Comparison of ENCODE assay signal across 8 cellular contexts in the genomic region with DNA sequence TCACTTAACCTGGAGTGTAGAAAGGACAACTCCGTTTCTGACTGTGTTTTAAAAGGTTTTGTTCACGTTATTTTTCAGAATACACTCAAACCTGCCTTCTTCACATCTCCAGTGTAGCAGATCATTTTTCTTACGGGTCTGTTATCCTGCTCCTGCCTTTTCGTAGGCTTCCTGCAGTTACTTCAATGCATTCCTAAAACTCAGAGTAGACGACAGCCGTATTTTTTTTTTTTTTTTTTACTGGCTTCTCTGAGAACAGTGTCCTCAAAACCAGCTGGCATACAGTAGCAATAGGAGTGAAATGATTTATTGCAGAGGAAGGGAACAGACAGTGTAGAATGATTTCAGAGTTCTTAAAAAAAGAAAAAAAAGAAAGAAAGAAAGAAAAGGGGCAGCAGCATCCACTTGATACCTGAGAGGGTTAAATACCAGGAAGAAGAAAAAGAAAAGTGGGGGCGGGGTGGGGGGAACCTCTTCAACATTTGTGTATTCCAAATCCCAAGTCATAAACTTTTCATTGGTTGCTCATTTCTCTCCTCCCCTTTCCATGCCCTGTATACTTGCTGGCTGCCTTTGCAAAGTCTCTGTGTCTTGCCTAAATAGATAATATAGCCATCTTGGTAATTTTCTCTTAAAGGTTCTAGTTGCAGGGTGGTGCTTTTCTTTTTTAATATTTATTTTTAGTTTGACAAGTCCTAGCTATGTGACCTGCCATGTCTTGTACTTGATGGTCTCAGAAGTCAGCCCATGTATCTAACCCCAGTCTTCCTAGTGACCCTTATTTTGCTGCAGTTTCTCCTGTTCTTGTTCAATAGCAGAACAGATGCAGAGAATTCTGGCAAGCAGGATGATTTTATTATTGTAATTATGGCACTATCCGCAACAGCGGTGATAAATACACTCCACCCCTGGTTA. TPM values are rescaled to one million over a fixed set of nuclear protein-coding genes. Genes with fewer than 3 reads are reported as not detected.
DNase-seq lines count a peak whose midpoint lies in the region; ATAC-seq, FAIRE-seq and TF ChIP-seq lines count a peak whose summit lies in the region.

No MANE protein-coding gene starts in this region.

- TF ChIP-seq CTCF in BJ (IDR thresholded peaks at IDR 0.05; ENCODE audit: insufficient read depth, low read depth, low read length): no peak
- no peak for TF ChIP-seq CTCF in H1 (IDR thresholded peaks at IDR 0.05; ENCODE audit: control extremely low read depth in 1 of 3, insufficient read depth in 1 of 3, low read depth in 1 of 3, low read length in 3 of 3)

- peak overlapping the region in 1 of 4 experiments; percentile 47; a peak in 1 of 7 replicates for H3K9ac ChIP-seq in H1 (replicated peaks in 1 of 4; ENCODE audit: extremely low read depth in 1 of 4, low read depth in 3 of 4, low read length in 3 of 4)

- H3K79me1 ChIP-seq in H1 (ENCODE audit: low read depth, low read length): no peaks in the 10 kb centered on the region

- ATAC-seq in GM19324 (IDR thresholded peaks at IDR 0.05; ENCODE audit: low FRiP score, unreplicated experiment): no peak

- H3K36me3 ChIP-seq in BJ (ENCODE audit: control insufficient read depth, insufficient read depth, low read length) (no peaks in the 10 kb centered on the region), H1 (ENCODE audit: control insufficient read depth in 2 of 4, insufficient read depth in 4 of 4, low read length in 3 of 4) (no peaks in the 10 kb centered on the region)

- TF ChIP-seq RAD21 in H1 (IDR thresholded peaks at IDR 0.05 in 1 of 2, conservative IDR thresholded peaks at IDR 0.05 in 1 of 2; ENCODE audit: low read depth in 2 of 2, low read length in 2 of 2): 0 out of 4 replicates have a peak, but pooled peaks of 1 of the 2 experiments have one; percentile 0

- DNase-seq in BJ (ENCODE audit: low read depth) (no peak), NCI-H1105 treated with DMSO at 0.1 percent for 48 hours (lab: John Stamatoyannopoulos, UW) (peak; percentile 57), H1 (ENCODE audit: low read depth in 1 of 2, low spot score in 2 of 2) (peak in 1 of 2 experiments; percentile 24), myocyte (ENCODE audit: low read depth) (peak; percentile 76), DMS114 treated with DMSO at 0.1 percent for 48 hours (lab: John Stamatoyannopoulos, UW; ENCODE audit: unreplicated experiment) (no peak)
- DNase-seq in activated naive CD4-positive, alpha-beta T cell (lab: John Stamatoyannopoulos, UW): no peak
- DNase-seq in stimulated activated CD4-positive, alpha-beta T cell treated with anti-CD3 and anti-CD28 coated beads, Interleukin-12 subunit alpha, Interleukin-12 subunit beta, amount 100 ng/mL, for 4 hours: no peak

- no peak overlapping the region for H4K91ac ChIP-seq in H1 (replicated peaks; ENCODE audit: insufficient read length, low read length)

- H3K56ac ChIP-seq in H1 (replicated peaks; ENCODE audit: insufficient read length, low read depth, low read length): no peak overlapping the region

- no peak for TF ChIP-seq POLR2A in H1 (IDR thresholded peaks at IDR 0.05; ENCODE audit: control extremely low read depth in 1 of 2, low read depth in 2 of 2, low read length in 2 of 2)

- POLR2A ChIA-PET in BJ (lab: Charles Lee): interaction anchor here (0.6 kb wide), 1 partner anchor 345 kb away, joined by 4 read pairs; no protein-coding TSS in a partner anchor
- POLR2A ChIA-PET in H1 (lab: Charles Lee; ENCODE audit: partially characterized antibody): no interaction called here

- H3K23ac ChIP-seq in H1 (ENCODE audit: insufficient read length): no peak overlapping the region

- H3K18ac ChIP-seq in H1 (ENCODE audit: extremely low read depth, low read length): peak overlapping the region; percentile 76; the same call in 1 of the 2 replicates

- CTCF ChIA-PET in BJ (lab: Yijun Ruan, JAX) (interaction anchor here (1.0 to 4.0 kb wide), 3 partner anchors 9 to 18 kb away, joined by 3 to 14 read pairs (median 3); no protein-coding TSS in a partner anchor), H1 (lab: Charles Lee; ENCODE audit: partially characterized antibody) (interaction anchor here (0.6 to 1.8 kb wide), 6 partner anchors 9 to 44 kb away, joined by 3 to 6 read pairs (median 4); no protein-coding TSS in a partner anchor)

- H2BK20ac ChIP-seq in H1 (ENCODE audit: low read length): no peak overlapping the region; the same call in 1 of the 2 replicates

- H3K4me2 ChIP-seq in H1 (ENCODE audit: insufficient read depth in 1 of 2, low read depth in 2 of 2, low read length in 2 of 2): peak overlapping the region; percentile 83 to 95

- H3K79me2 ChIP-seq in H1 (ENCODE audit: control insufficient read depth in 1 of 2, insufficient read depth in 2 of 2, low read length in 2 of 2): no peaks in the 10 kb centered on the region

- H3K9me3 ChIP-seq in H1 (ENCODE audit: insufficient read depth in 2 of 2, low read depth in 1 of 2, low read length in 1 of 2): no peaks in the 10 kb centered on the region

- H2BK15ac ChIP-seq in H1 (ENCODE audit: low read length): no peak overlapping the region

- H2BK120ac ChIP-seq in H1 (replicated peaks; ENCODE audit: low read depth, low read length): no peak overlapping the region

- no peak overlapping the region for H3K27ac ChIP-seq in H1 (ENCODE audit: low read depth, low read length)

- no peak overlapping the region for H3K14ac ChIP-seq in H1 (ENCODE audit: insufficient read length)

- no peak overlapping the region for H3K4ac ChIP-seq in H1 (replicated peaks; ENCODE audit: insufficient read length, low read depth, low read length)

- H4K5ac ChIP-seq in H1 (ENCODE audit: insufficient read length, low read depth, low read length): peak overlapping the region; percentile 48

- H2AFZ ChIP-seq in H1 (ENCODE audit: low read length): peak overlapping the region; percentile 94

- no peaks in the 10 kb centered on the region; a peak in 3 of 7 replicates for H3K4me1 ChIP-seq in H1 (replicated peaks in 1 of 4; ENCODE audit: control insufficient read depth in 3 of 4, insufficient read depth in 4 of 4, low read length in 3 of 4)

- FAIRE-seq in H1 (lab: Jason Lieb, UNC): no peak

- no peak for TF ChIP-seq EP300 in H1 (IDR thresholded peaks at IDR 0.05; ENCODE audit: borderline replicate concordance in 1 of 2, low read depth in 2 of 2, low read length in 2 of 2)

- H2BK5ac ChIP-seq in H1 (ENCODE audit: low read depth, low read length): no peak overlapping the region

- no peak overlapping the region for H2BK12ac ChIP-seq in H1 (ENCODE audit: low read depth, low read length)

- peak overlapping the region; percentile 46 for H3K4me3 ChIP-seq in BJ (ENCODE audit: low read depth, low read length)
- H3K4me3 ChIP-seq in H1 (ENCODE audit: extremely low read depth in 1 of 4, insufficient read depth in 2 of 4, low read depth in 3 of 4, low read length in 4 of 4): peak overlapping the region; percentile 72 to 88 (median 80)

- H3K23me2 ChIP-seq in H1 (ENCODE audit: low read depth, low read length): peaks cover 24% of the 10 kb centered on the region

- H4K8ac ChIP-seq in H1 (ENCODE audit: extremely low read depth, insufficient read depth, low read length): no peak overlapping the region

- no peak overlapping the region for H2AK5ac ChIP-seq in H1 (ENCODE audit: low read depth, low read length)

- H3K27me3 ChIP-seq in BJ (ENCODE audit: control insufficient read depth, insufficient read depth, low read length): no peaks in the 10 kb centered on the region
- peaks cover 0 to 16% (median 6%) of the 10 kb centered on the region in 4 experiments; a peak in 5 of 7 replicates for H3K27me3 ChIP-seq in H1 (replicated peaks in 1 of 4; ENCODE audit: control insufficient read depth in 3 of 4, extremely low read depth in 1 of 4, insufficient read depth in 3 of 4, low read length in 3 of 4)

- H4K20me1 ChIP-seq in H1 (replicated peaks in 1 of 2; ENCODE audit: control insufficient read depth in 1 of 2, insufficient read depth in 2 of 2, low read length in 2 of 2): no peaks in the 10 kb centered on the region

- WGBS in H1 (ENCODE audit: extremely low coverage in 1 of 2, insufficient coverage in 1 of 2, insufficient read length in 1 of 2, insufficient replicate concordance in 2 of 2, low coverage in 1 of 2, low lambda C conversion rate in 2 of 2, missing lambda C conversion rate in 1 of 2), 2 experiments: 25% methylated on average over 9 of the region's 9 CpGs; no CpG with 5 or more reads in 1 of the 2 experiments

TF ChIP-seq in H1, 55 proteins besides CTCF, POLR2A, EP300 and RAD21 (continues in another document):
- TF ChIP-seq POU5F1 (IDR thresholded peaks at IDR 0.05; ENCODE audit: low read depth, low read length): no peak
- TF ChIP-seq RXRA (IDR thresholded peaks at IDR 0.05; ENCODE audit: insufficient read depth, low read depth, low read length): no peak
- TF ChIP-seq, protein P1, sequence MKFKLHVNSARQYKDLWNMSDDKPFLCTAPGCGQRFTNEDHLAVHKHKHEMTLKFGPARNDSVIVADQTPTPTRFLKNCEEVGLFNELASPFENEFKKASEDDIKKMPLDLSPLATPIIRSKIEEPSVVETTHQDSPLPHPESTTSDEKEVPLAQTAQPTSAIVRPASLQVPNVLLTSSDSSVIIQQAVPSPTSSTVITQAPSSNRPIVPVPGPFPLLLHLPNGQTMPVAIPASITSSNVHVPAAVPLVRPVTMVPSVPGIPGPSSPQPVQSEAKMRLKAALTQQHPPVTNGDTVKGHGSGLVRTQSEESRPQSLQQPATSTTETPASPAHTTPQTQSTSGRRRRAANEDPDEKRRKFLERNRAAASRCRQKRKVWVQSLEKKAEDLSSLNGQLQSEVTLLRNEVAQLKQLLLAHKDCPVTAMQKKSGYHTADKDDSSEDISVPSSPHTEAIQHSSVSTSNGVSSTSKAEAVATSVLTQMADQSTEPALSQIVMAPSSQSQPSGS (IDR thresholded peaks at IDR 0.05; ENCODE audit: low read length): no peak
- TF ChIP-seq, protein P2, sequence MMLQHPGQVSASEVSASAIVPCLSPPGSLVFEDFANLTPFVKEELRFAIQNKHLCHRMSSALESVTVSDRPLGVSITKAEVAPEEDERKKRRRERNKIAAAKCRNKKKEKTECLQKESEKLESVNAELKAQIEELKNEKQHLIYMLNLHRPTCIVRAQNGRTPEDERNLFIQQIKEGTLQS (IDR thresholded peaks at IDR 0.05; ENCODE audit: insufficient read depth, low read depth, low read length): no peak
- TF ChIP-seq SIRT6 (IDR thresholded peaks at IDR 0.05; ENCODE audit: low read length): no peak
- no peak for TF ChIP-seq TEAD4 (IDR thresholded peaks at IDR 0.05; ENCODE audit: low read depth, low read length)

RNA-seq across cellular contexts. Expression of a gene that starts 2.8 kb away (rescaled TPM):
- 4.8 and 10.2 TPM in 2 replicates for polyA plus RNA-seq in BJ (2011; rRNA removed)
- polyA minus RNA-seq in BJ (2011; rRNA and poly(A)+ RNA removed): 4.2 and 5.7 TPM in 2 replicates
- 0.84 and 1.5 TPM in 2 replicates for total RNA-seq in H1 (2021; fragmentation: NEBNext Ultra II Directional; extraction: Animal tissue kit (Norgen Biotek cat#: 25700))
- 0.08 and 0.26 TPM in 2 replicates for polyA plus RNA-seq in H1 (2011; rRNA removed)
- 0.40 TPM for polyA plus RNA-seq in H1 (2011; cell fraction: cytosol; rRNA removed)
- 0.17 TPM for polyA plus RNA-seq in H1 (2011; cell fraction: nucleus; rRNA removed)
- polyA plus RNA-seq in H1 (2012, experiment 1 of 2): 0.27 to 1.3 TPM (median 0.63 TPM) in 4 replicates
- polyA plus RNA-seq in H1 (2012, experiment 2 of 2): not detected
- 1.2 TPM for polyA plus RNA-seq in H1 (2013, experiment 1 of 2)
- 1.1 TPM for polyA plus RNA-seq in H1 (2013, experiment 2 of 2)
- 0.41 and 0.66 TPM in 2 replicates for polyA minus RNA-seq in H1 (2011; rRNA and poly(A)+ RNA removed)
- polyA minus RNA-seq in H1 (2011; cell fraction: cytosol; rRNA and poly(A)+ RNA removed): not detected
- 1.4 TPM for polyA minus RNA-seq in H1 (2011; cell fraction: nucleus; rRNA and poly(A)+ RNA removed)
- total RNA-seq in myocyte: 18.4 and 20.8 TPM in 2 replicates
- 51.5 TPM for polyA plus RNA-seq in myocyte (2012)

Comparison
In these comparisons a context has a peak if more than half of its experiments do, and no peak if none do; other contexts are left out.
1. DNase-seq: peak in NCI-H1105 treated with DMSO at 0.1 percent for 48 hours (single experiment) and myocyte (single experiment); none in BJ (single experiment), activated naive CD4-positive, alpha-beta T cell (0 of 4), DMS114 treated with DMSO at 0.1 percent for 48 hours (single experiment) and stimulated activated CD4-positive, alpha-beta T cell treated with anti-CD3 and anti-CD28 coated beads, Interleukin-12 subunit alpha, Interleukin-12 subunit beta, amount 100 ng/mL, for 4 hours (single experiment).